ENCODE assay signal across 18 cellular contexts in genomic region chr5:170630226-170630625, GRCh38.
"Had no signal": no experiment of that assay in that cellular context is flagged by ENCODE, and none has a peak within 500 bp of the region (broad histone marks: within the 10 kb centered on the region; RNA-seq: fewer than 3 reads in every experiment).

No MANE protein-coding gene starts in this region.

- H3K4me3 Mint-ChIP-seq: naive thymus-derived CD4-positive, alpha-beta T cell; nephron progenitor cell; stimulated activated effector memory CD8-positive, alpha-beta T cell treated with anti-CD3 and anti-CD28 coated beads, Interleukin-12 subunit alpha, Interleukin-12 subunit beta, amount 100 ng/mL, for 72 hours had no signal

- DNase-seq: effector CD4-positive, alpha-beta T cell; heart left ventricle; kidney glomerular epithelial cell; mesendoderm; naive thymus-derived CD4-positive, alpha-beta T cell; nephron progenitor cell; ovary; stimulated activated CD4-positive, alpha-beta T cell treated with anti-CD3 and anti-CD28 coated beads, Interleukin-4, amount 100 ng/mL, for 1 hour; stimulated activated CD8-positive, alpha-beta memory T cell treated with anti-CD3 and anti-CD28 coated beads, Interleukin-4, amount 100 ng/mL, for 48 hours; stimulated activated naive CD8-positive, alpha-beta T cell treated with anti-CD3 and anti-CD28 coated beads, Interleukin-15, Interleukin-2, amounts not matched to agents 100 U/mL and 50 U/mL, for 24 hours; uterus had no signal

- H3K27ac Mint-ChIP-seq: nephron progenitor cell; stimulated activated effector memory CD8-positive, alpha-beta T cell treated with anti-CD3 and anti-CD28 coated beads, Interleukin-12 subunit alpha, Interleukin-12 subunit beta, amount 100 ng/mL, for 72 hours had no signal

- H3K9me3 ChIP-seq: heart left ventricle, neutrophil, ovary, right atrium auricular region, tibial artery, upper lobe of left lung, uterus had no signal

- H3K4me2 ChIP-seq: smooth muscle cell had no signal

- H3K36me3 Mint-ChIP-seq: naive thymus-derived CD4-positive, alpha-beta T cell; stimulated activated effector memory CD8-positive, alpha-beta T cell treated with anti-CD3 and anti-CD28 coated beads, Interleukin-12 subunit alpha, Interleukin-12 subunit beta, amount 100 ng/mL, for 72 hours had no signal

- H3K9me3 Mint-ChIP-seq: naive thymus-derived CD4-positive, alpha-beta T cell; nephron progenitor cell; stimulated activated effector memory CD8-positive, alpha-beta T cell treated with anti-CD3 and anti-CD28 coated beads, Interleukin-12 subunit alpha, Interleukin-12 subunit beta, amount 100 ng/mL, for 72 hours had no signal

- H3K27me3 ChIP-seq: heart left ventricle, ovary, right atrium auricular region, upper lobe of left lung, uterus had no signal

- H3K27ac ChIP-seq: coronary artery, heart left ventricle, neutrophil, ovary, right atrium auricular region, upper lobe of left lung, uterus had no signal

- H3K4me3 ChIP-seq: coronary artery, heart left ventricle, ovary, right atrium auricular region, smooth muscle cell, tibial artery, upper lobe of left lung, uterus had no signal

- H3K36me3 ChIP-seq: heart left ventricle, neutrophil, ovary, right atrium auricular region, tibial artery, upper lobe of left lung, uterus had no signal

- ATAC-seq: heart left ventricle; stimulated activated effector memory CD8-positive, alpha-beta T cell treated with anti-CD3 and anti-CD28 coated beads, Interleukin-12 subunit alpha, Interleukin-12 subunit beta, amount 100 ng/mL, for 72 hours; stimulated activated naive CD8-positive, alpha-beta T cell treated with anti-CD3 and anti-CD28 coated beads, Interleukin-15, Interleukin-2, amounts not matched to agents 100 U/mL and 50 U/mL, for 24 hours had no signal
